8 cellular contexts compared by ENCODE assay signal in the genomic region with DNA sequence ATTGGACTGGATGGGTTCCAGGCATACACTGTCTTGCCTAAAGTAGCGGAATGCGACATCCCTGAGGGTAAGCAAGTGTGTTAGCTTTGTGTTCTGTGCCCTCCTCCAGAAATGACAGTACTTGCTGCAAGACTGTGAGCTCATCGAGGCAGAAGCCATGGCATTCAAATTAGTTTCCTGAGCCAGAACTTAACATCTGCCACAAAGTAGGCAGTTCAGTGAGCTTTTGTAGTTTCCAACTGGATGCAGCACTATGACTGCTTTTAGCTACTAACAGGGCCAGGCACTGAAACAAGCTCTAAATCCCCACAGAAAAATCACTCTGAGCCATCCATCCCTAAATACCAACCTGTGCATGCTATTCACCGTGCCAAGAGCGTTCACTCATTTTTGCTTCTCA. TPM values are rescaled to one million over a fixed set of nuclear protein-coding genes. Genes with fewer than 3 reads are reported as not detected.
DNase-seq lines count a peak whose midpoint lies in the region; ATAC-seq and TF ChIP-seq lines count a peak whose summit lies in the region.

No MANE protein-coding gene starts in this region.

- POLR2A ChIA-PET in activated CD4-positive, alpha-beta memory T cell treated with anti-CD3 and anti-CD28 coated beads for 36 hours (lab: Charles Lee), result interaction anchor here (2.3 kb wide), 1 partner anchor 204 kb away, joined by 7 read pairs; the partner anchor contains the start of gene BTBD10

- H3K4me3 ChIP-seq in iPS-18c (ENCODE audit: insufficient read depth, low read depth, low read length) (peak overlapping the region; percentile 66; the same call in 1 of the 2 replicates), thymus (ENCODE audit: low read length) (peak overlapping the region; percentile 79), body of pancreas (peak overlapping the region in 1 of 2 donors; percentile 95)

- H3K9me3 Mint-ChIP-seq in activated naive CD4-positive, alpha-beta T cell treated with anti-CD3 and anti-CD28 coated beads for 36 hours, result no peaks in the 10 kb centered on the region
- no peaks in the 10 kb centered on the region for H3K9me3 Mint-ChIP-seq in activated CD4-positive, alpha-beta memory T cell treated with anti-CD3 and anti-CD28 coated beads for 36 hours

- intact Hi-C loops in activated naive CD4-positive, alpha-beta T cell treated with anti-CD3 and anti-CD28 coated beads for 36 hours (cut with micrococcal nuclease), result loop anchor here (5.0 to 10.0 kb wide), 6 partner anchors 258 to 830 kb away; partner anchors contain the start of genes COPB1 and SPON1
- intact Hi-C loops in activated CD4-positive, alpha-beta memory T cell treated with anti-CD3 and anti-CD28 coated beads for 36 hours (cut with micrococcal nuclease), result loop anchor here (5.0 to 10.0 kb wide), 4 partner anchors 298 to 995 kb away; partner anchors contain the start of genes BMAL1, SPON1 and TEAD1
- intact Hi-C loops in body of pancreas (cut with DNase I), result no loop called here

- H3K36me3 ChIP-seq in thymus (ENCODE audit: control insufficient read depth, insufficient read depth) (no peaks in the 10 kb centered on the region), body of pancreas (replicated peaks in 1 of 2; ENCODE audit: insufficient read depth in 1 of 2, low read depth in 2 of 2) (no peaks in the 10 kb centered on the region)

- no peak for TF ChIP-seq POLR2A in body of pancreas (IDR thresholded peaks at IDR 0.05)

- H3K27me3 Mint-ChIP-seq in activated naive CD4-positive, alpha-beta T cell treated with anti-CD3 and anti-CD28 coated beads for 36 hours (ENCODE audit: low read depth), result peaks cover 7% of the 10 kb centered on the region
- H3K27me3 Mint-ChIP-seq in activated CD4-positive, alpha-beta memory T cell treated with anti-CD3 and anti-CD28 coated beads for 36 hours, result peaks cover under 1% of the 10 kb centered on the region

- peak overlapping the region; percentile 69 for H3K4me3 Mint-ChIP-seq in activated naive CD4-positive, alpha-beta T cell treated with anti-CD3 and anti-CD28 coated beads for 36 hours
- peak overlapping the region; percentile 69 for H3K4me3 Mint-ChIP-seq in activated CD4-positive, alpha-beta memory T cell treated with anti-CD3 and anti-CD28 coated beads for 36 hours

- H3K4me1 Mint-ChIP-seq in activated naive CD4-positive, alpha-beta T cell treated with anti-CD3 and anti-CD28 coated beads for 36 hours (ENCODE audit: low read depth), result peaks cover 31% of the 10 kb centered on the region
- peaks cover 33% of the 10 kb centered on the region for H3K4me1 Mint-ChIP-seq in activated CD4-positive, alpha-beta memory T cell treated with anti-CD3 and anti-CD28 coated beads for 36 hours (ENCODE audit: low read depth)

- TF ChIP-seq CTCF in body of pancreas (IDR thresholded peaks at IDR 0.05), result no peak

- H3K36me3 Mint-ChIP-seq in activated naive CD4-positive, alpha-beta T cell treated with anti-CD3 and anti-CD28 coated beads for 36 hours (ENCODE audit: low read depth), result peaks cover 13% of the 10 kb centered on the region
- peaks cover 11% of the 10 kb centered on the region for H3K36me3 Mint-ChIP-seq in activated CD4-positive, alpha-beta memory T cell treated with anti-CD3 and anti-CD28 coated beads for 36 hours

- peaks cover 13% of the 10 kb centered on the region for H3K4me1 ChIP-seq in thymus (ENCODE audit: control insufficient read depth, insufficient read depth, low read length)
- peaks cover 30% of the 10 kb centered on the region for H3K4me1 ChIP-seq in body of pancreas

- 66% methylated on average over 5 of the region's 5 CpGs for WGBS in thymus
- 73 to 75% methylated on average over 5 of the region's 5 CpGs for WGBS in body of pancreas, 2 donors

- ATAC-seq in GM21619 (IDR thresholded peaks at IDR 0.05; ENCODE audit: unreplicated experiment), result no peak
- no peak for ATAC-seq in body of pancreas
- no peak for ATAC-seq in HG03354 (IDR thresholded peaks at IDR 0.05; ENCODE audit: poor library complexity, severe bottlenecking, unreplicated experiment)

- no peaks in the 10 kb centered on the region for H3K9me3 ChIP-seq in iPS-18c (ENCODE audit: control insufficient read depth, insufficient read depth, low read length)
- no peaks in the 10 kb centered on the region for H3K9me3 ChIP-seq in thymus (ENCODE audit: control insufficient read depth)
- no peaks in the 10 kb centered on the region for H3K9me3 ChIP-seq in body of pancreas

- CTCF ChIA-PET in activated naive CD4-positive, alpha-beta T cell treated with anti-CD3 and anti-CD28 coated beads for 36 hours (lab: Charles Lee), result interaction anchor here (0.6 to 1.3 kb wide), 5 partner anchors 21 to 1881 kb away, joined by 3 to 5 read pairs (median 3); partner anchors contain the start of gene BTBD10
- CTCF ChIA-PET in activated CD4-positive, alpha-beta memory T cell treated with anti-CD3 and anti-CD28 coated beads for 36 hours (lab: Charles Lee), result interaction anchor here (0.9 to 1.4 kb wide), 4 partner anchors 17 to 180 kb away, joined by 3 to 4 read pairs (median 4); no protein-coding TSS in a partner anchor

- peak; percentile 17 for DNase-seq in activated naive CD4-positive, alpha-beta T cell treated with anti-CD3 and anti-CD28 coated beads for 36 hours
- DNase-seq in activated naive CD4-positive, alpha-beta T cell treated with Interleukin-2 at 50 U/mL for 16 hours, result no peak
- DNase-seq in activated CD4-positive, alpha-beta memory T cell treated with anti-CD3 and anti-CD28 coated beads for 36 hours, result peak; percentile 17
- DNase-seq in body of pancreas, result no peak

- no peak overlapping the region for H3K27ac Mint-ChIP-seq in activated naive CD4-positive, alpha-beta T cell treated with anti-CD3 and anti-CD28 coated beads for 36 hours
- H3K27ac Mint-ChIP-seq in activated CD4-positive, alpha-beta memory T cell treated with anti-CD3 and anti-CD28 coated beads for 36 hours, result peak overlapping the region; percentile 35

- no peaks in the 10 kb centered on the region for H3K27me3 ChIP-seq in thymus (ENCODE audit: control insufficient read depth, insufficient read depth)
- no peaks in the 10 kb centered on the region for H3K27me3 ChIP-seq in body of pancreas

- H3K27ac ChIP-seq in thymus (ENCODE audit: low read depth) (no peak overlapping the region), body of pancreas (no peak overlapping the region)

RNA-seq across cellular contexts. Expression of gene FAR1, which starts 1.2 kb away (rescaled TPM):
- total RNA-seq in activated naive CD4-positive, alpha-beta T cell treated with anti-CD3 and anti-CD28 coated beads for 36 hours, result 10 to 100 TPM; 37.2 to 42.3 TPM
- 10 to 100 TPM; 39.5 to 41.3 TPM for total RNA-seq in activated CD4-positive, alpha-beta memory T cell treated with anti-CD3 and anti-CD28 coated beads for 36 hours
- 31.8 TPM for polyA plus RNA-seq in thymus
- 10 to 100 TPM; 40.2 to 43.2 TPM for total RNA-seq in body of pancreas

Comparison
In these comparisons a context has a peak if more than half of its experiments do, and no peak if none do; other contexts are left out.
1. DNase-seq: peak in activated naive CD4-positive, alpha-beta T cell treated with anti-CD3 and anti-CD28 coated beads for 36 hours (single experiment) and activated CD4-positive, alpha-beta memory T cell treated with anti-CD3 and anti-CD28 coated beads for 36 hours (single experiment); none in activated naive CD4-positive, alpha-beta T cell treated with Interleukin-2 at 50 U/mL for 16 hours (single experiment) and body of pancreas (0 of 4).